In the genomic region with DNA sequence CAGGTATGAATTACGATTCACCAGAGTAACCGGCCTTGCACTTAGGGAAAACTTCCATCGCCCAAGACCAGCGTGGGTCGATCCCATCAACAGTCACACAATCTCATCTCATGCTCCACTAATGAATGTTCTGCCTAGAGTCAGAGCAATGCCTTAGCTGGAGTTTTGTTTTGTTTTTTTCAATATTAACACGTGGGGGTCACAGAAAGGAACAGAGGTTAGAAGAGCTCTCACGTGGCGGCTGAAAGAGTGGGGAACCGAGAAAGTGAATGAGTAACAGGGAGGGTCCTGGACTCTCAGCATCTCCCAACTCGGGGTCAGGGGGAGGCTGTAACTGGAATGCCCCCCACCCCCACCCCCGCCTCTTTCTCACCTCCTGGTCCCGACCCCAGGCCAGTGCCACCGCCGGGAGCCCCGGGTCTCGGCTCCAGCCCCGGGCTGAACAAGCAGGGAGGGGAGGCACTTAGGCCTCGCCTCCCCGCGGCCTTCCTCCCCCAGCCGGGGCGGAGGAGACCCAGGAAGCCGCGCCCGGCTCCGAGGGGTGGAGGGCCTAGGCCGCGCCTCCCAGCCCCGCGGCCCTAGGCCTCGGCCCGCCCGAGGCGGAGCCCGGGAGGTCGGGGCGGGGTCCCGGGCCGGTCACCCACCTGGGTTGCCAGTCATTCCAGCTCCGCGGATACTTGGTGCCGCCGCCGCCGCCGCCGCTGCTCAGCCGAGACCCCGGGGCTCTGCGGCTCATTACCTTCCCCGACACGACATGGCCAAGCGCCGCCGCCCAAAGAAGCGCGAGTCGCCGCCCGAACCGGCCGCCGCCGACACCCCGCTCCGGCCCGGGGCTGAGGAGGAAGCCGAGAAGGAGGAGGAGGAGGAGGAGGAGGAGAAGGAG, we compare ENCODE assay signal across 8 cellular contexts. TPM values are rescaled to one million over a fixed set of nuclear protein-coding genes. Genes with fewer than 3 reads are reported as not detected.
DNase-seq lines count a peak whose midpoint lies in the region; ATAC-seq lines count a peak whose summit lies in the region.
"Not testable (repeated sequence)": the region's sequence is repeated elsewhere in the genome, so short reads cannot be mapped to it uniquely, and the experiment has no call there.

No MANE protein-coding gene starts in this region.

- H3K4me3 Mint-ChIP-seq in T-cell = peak overlapping the region; percentile 87 to 91 (median 87)
- peak overlapping the region; percentile 95 for H3K4me3 Mint-ChIP-seq in activated naive CD8-positive, alpha-beta T cell
- H3K4me3 Mint-ChIP-seq in stimulated activated naive B cell treated with anti-CD40 and anti-IgM and Interleukin-4, amounts not matched to agents 10 μg/mL and 1 μg/mL and 100 μg/mL, for 72 hours = peak overlapping the region; percentile 85 to 86

- H2AK5ac ChIP-seq in neuronal stem cell (ENCODE audit: low read depth, low read length) = not testable (repeated sequence)

- not testable (repeated sequence) for H2BK5ac ChIP-seq in neuronal stem cell (ENCODE audit: low read length)

- H3K36me3 Mint-ChIP-seq in T-cell; activated naive CD8-positive, alpha-beta T cell: not testable (repeated sequence)
- peaks cover 4 to 15% of the 10 kb centered on the region in 2 donors for H3K36me3 Mint-ChIP-seq in stimulated activated naive B cell treated with anti-CD40 and anti-IgM and Interleukin-4, amounts not matched to agents 10 μg/mL and 1 μg/mL and 100 μg/mL, for 72 hours

- peak; percentile 61 to 78 (median 74) for ATAC-seq in T-cell (replicated peaks in 1 of 4)
- ATAC-seq in stimulated activated naive B cell treated with anti-CD40 and anti-IgM and Interleukin-4, amounts not matched to agents 10 μg/mL and 1 μg/mL and 100 μg/mL, for 72 hours (replicated peaks) = peak; percentile 67

- H3K4me3 ChIP-seq in HAP-1 = peak overlapping the region; percentile 85
- peak overlapping the region; percentile 57 to 95 for H3K4me3 ChIP-seq in neuronal stem cell (ENCODE audit: low read length in 2 of 2)

- H2BK12ac ChIP-seq in neuronal stem cell (ENCODE audit: low read length) = peak overlapping the region; percentile 73

- POLR2A ChIA-PET in T-cell (lab: Charles Lee) = not testable (repeated sequence)

- peak overlapping the region; percentile 89 to 91 for H3K27ac Mint-ChIP-seq in T-cell
- H3K27ac Mint-ChIP-seq in activated naive CD8-positive, alpha-beta T cell = peak overlapping the region; percentile 95
- H3K27ac Mint-ChIP-seq in stimulated activated naive B cell treated with anti-CD40 and anti-IgM and Interleukin-4, amounts not matched to agents 10 μg/mL and 1 μg/mL and 100 μg/mL, for 72 hours = peak overlapping the region; percentile 88

- peak overlapping the region; percentile 45 for H3K4me2 ChIP-seq in neuronal stem cell (ENCODE audit: insufficient read depth, low read length, poor library complexity, severe bottlenecking)

- H2AFZ ChIP-seq in neuronal stem cell (ENCODE audit: low read length) = peak overlapping the region; percentile 96

- H4K91ac ChIP-seq in neuronal stem cell (ENCODE audit: low read depth, low read length, poor library complexity) = not testable (repeated sequence)

- CTCF ChIA-PET in T-cell (lab: Charles Lee) = interaction anchor here in 1 of 2 donors (1.4 kb wide), 1 partner anchor 124 kb away, joined by 4 read pairs; a partner anchor contains a TSS

- H3K9me3 ChIP-seq in HAP-1; KOPT-K1 (ENCODE audit: insufficient read depth, low read length, poor library complexity, severe bottlenecking); neuronal stem cell (replicated peaks in 1 of 2; ENCODE audit: control insufficient read depth in 2 of 2, insufficient read depth in 1 of 2, low read depth in 1 of 2, low read length in 2 of 2): not testable (repeated sequence)

- not testable (repeated sequence) for H3K9me3 Mint-ChIP-seq in T-cell; activated naive CD8-positive, alpha-beta T cell (ENCODE audit: low read depth); stimulated activated naive B cell treated with anti-CD40 and anti-IgM and Interleukin-4, amounts not matched to agents 10 μg/mL and 1 μg/mL and 100 μg/mL, for 72 hours

- DNase-seq in ELR (ENCODE audit: low read depth) (peak; percentile 67), HAP-1 (ENCODE audit: low spot score in 2 of 2) (peak in 1 of 2 experiments; percentile 62), T-cell (peak in 31 of 34 experiments; percentile 14 to 69 (median 49)), globus pallidus (ENCODE audit: low spot score) (peak; percentile 9), neuronal stem cell (ENCODE audit: low spot score) (peak; percentile 21)
- DNase-seq in stimulated activated naive B cell treated with anti-CD40 and anti-IgM and Interleukin-4, amounts not matched to agents 10 μg/mL and 1 μg/mL and 100 μg/mL, for 72 hours = peak; percentile 57

- H3K23ac ChIP-seq in neuronal stem cell (ENCODE audit: low read depth, low read length, poor library complexity) = peak overlapping the region; percentile 80

- not testable (repeated sequence) for H3K4ac ChIP-seq in neuronal stem cell (ENCODE audit: low read length)

- not testable (repeated sequence) for H3K79me1 ChIP-seq in neuronal stem cell (ENCODE audit: low read depth, low read length)

- H2BK120ac ChIP-seq in neuronal stem cell (ENCODE audit: low read depth, low read length) = not testable (repeated sequence)

- not testable (repeated sequence) for H3K27me3 ChIP-seq in HAP-1 (ENCODE audit: low read depth); neuronal stem cell (ENCODE audit: control insufficient read depth in 3 of 3, insufficient read depth in 3 of 3, low read depth in 1 of 3, low read length in 3 of 3)

- H3K14ac ChIP-seq in neuronal stem cell (ENCODE audit: low read length) = peak overlapping the region; percentile 82

- H3K27ac ChIP-seq in KOPT-K1 (ENCODE audit: low read depth, low read length, poor library complexity, severe bottlenecking) (peak overlapping the region; percentile 86), neuronal stem cell (replicated peaks; ENCODE audit: low read length) (peak overlapping the region; percentile 94)

- H2BK15ac ChIP-seq in neuronal stem cell (ENCODE audit: low read length) = not testable (repeated sequence)

- H3K36me3 ChIP-seq in HAP-1 (replicated peaks); KOPT-K1 (ENCODE audit: insufficient read depth, low read length); neuronal stem cell (replicated peaks in 1 of 2; ENCODE audit: control insufficient read depth in 2 of 2, insufficient read depth in 2 of 2, low read length in 2 of 2): not testable (repeated sequence)

- peaks cover 36 to 50% (median 45%) of the 10 kb centered on the region in 3 donors for H3K4me1 Mint-ChIP-seq in T-cell
- H3K4me1 Mint-ChIP-seq in activated naive CD8-positive, alpha-beta T cell (ENCODE audit: low read depth) = peaks cover 32% of the 10 kb centered on the region
- peaks cover 11 to 36% of the 10 kb centered on the region in 2 donors for H3K4me1 Mint-ChIP-seq in stimulated activated naive B cell treated with anti-CD40 and anti-IgM and Interleukin-4, amounts not matched to agents 10 μg/mL and 1 μg/mL and 100 μg/mL, for 72 hours

- H3K27me3 Mint-ChIP-seq in T-cell; activated naive CD8-positive, alpha-beta T cell; stimulated activated naive B cell treated with anti-CD40 and anti-IgM and Interleukin-4, amounts not matched to agents 10 μg/mL and 1 μg/mL and 100 μg/mL, for 72 hours: not testable (repeated sequence)

- H4K8ac ChIP-seq in neuronal stem cell (ENCODE audit: low read depth, low read length) = not testable (repeated sequence)

- in situ Hi-C loops in HAP-1 (cut with MboI; ENCODE audit: low sequenced_read_pairs) = not testable (repeated sequence)

- WGBS in neuronal stem cell (ENCODE audit: extremely low coverage in 2 of 2, insufficient read length in 2 of 2, insufficient replicate concordance in 1 of 2), 2 donors = no CpG with 5 or more reads among the region's 68 CpGs

- H3K9ac ChIP-seq in neuronal stem cell (ENCODE audit: low read depth, low read length, poor library complexity) = peak overlapping the region; percentile 84

- not testable (repeated sequence) for H3K18ac ChIP-seq in neuronal stem cell (ENCODE audit: low read length)

- peaks cover 12% of the 10 kb centered on the region for H3K4me1 ChIP-seq in HAP-1
- not testable (repeated sequence) for H3K4me1 ChIP-seq in neuronal stem cell (ENCODE audit: control insufficient read depth in 2 of 2, insufficient read depth in 1 of 2, low read depth in 1 of 2, low read length in 2 of 2)

RNA-seq across cellular contexts. Expression of a gene that starts 0.7 kb away (rescaled TPM):
- total RNA-seq in T-cell = 100 to 1,000 TPM; 134 to 173 (median 166) TPM
- 10.9 TPM for polyA plus RNA-seq in neuronal stem cell (2013, experiment 1 of 2)
- polyA plus RNA-seq in neuronal stem cell (2013, experiment 2 of 2) = 12.0 TPM

RNA-seq across cellular contexts. Expression of a gene that starts 58.2 kb away (rescaled TPM):
- under 1 TPM in 1 of 5 donors, not detected in 4; 0.13 TPM for total RNA-seq in T-cell
- 6.0 TPM for polyA plus RNA-seq in neuronal stem cell (2013, experiment 1 of 2)
- polyA plus RNA-seq in neuronal stem cell (2013, experiment 2 of 2) = 6.2 TPM
